14 cellular contexts compared by ENCODE assay signal in the genomic region with DNA sequence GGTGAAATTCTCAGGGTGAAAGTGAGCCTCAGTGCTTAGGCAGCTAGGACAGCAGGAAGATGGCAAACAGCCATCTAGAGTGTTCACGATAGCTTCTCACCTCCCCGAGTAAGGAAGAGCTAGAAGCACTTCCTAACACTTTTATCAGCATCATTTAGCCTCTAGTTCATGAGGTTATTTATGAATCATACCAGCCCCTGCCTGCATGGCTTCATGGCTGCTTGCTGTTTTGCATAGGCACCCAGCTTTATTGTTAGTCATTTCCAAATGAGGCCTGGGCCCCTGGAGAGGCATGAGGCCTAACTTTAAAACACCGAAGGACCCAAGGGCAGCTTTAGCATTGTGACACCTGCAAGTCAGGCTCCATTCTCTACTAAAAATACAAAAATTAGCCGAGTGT.
DNase-seq lines count a peak whose midpoint lies in the region; ATAC-seq and TF ChIP-seq lines count a peak whose summit lies in the region.
"Had no signal": no experiment of that assay in that cellular context is flagged by ENCODE, and none has a peak within 500 bp of the region (broad histone marks: within the 10 kb centered on the region; RNA-seq: fewer than 3 reads in every experiment).

No MANE protein-coding gene starts in this region.

- peaks cover 5% of the 10 kb centered on the region for H3K36me3 ChIP-seq in right atrium auricular region
- H3K36me3 ChIP-seq in heart left ventricle, result no peaks in the 10 kb centered on the region
- H3K36me3 ChIP-seq in effector memory CD4-positive, alpha-beta T cell (ENCODE audit: control insufficient read depth, insufficient read depth, low read length), result no peaks in the 10 kb centered on the region
- H3K36me3 ChIP-seq in MM.1S (replicated peaks; ENCODE audit: insufficient read depth, low read length), result no peaks in the 10 kb centered on the region
- H3K36me3 ChIP-seq: neural progenitor cell, vagina had no signal

- H3F3A ChIP-seq in MM.1S (ENCODE audit: insufficient read depth, low read length), result no peaks in the 10 kb centered on the region

- H3K4me1 ChIP-seq in right atrium auricular region, result peaks cover 0 to 16% of the 10 kb centered on the region in 2 donors
- peaks cover 0 to 10% (median 0%) of the 10 kb centered on the region in 12 donors for H3K4me1 ChIP-seq in heart left ventricle
- no peaks in the 10 kb centered on the region for H3K4me1 ChIP-seq in effector memory CD4-positive, alpha-beta T cell (ENCODE audit: control insufficient read depth, insufficient read depth, low read length, poor library complexity, severe bottlenecking)
- no peaks in the 10 kb centered on the region for H3K4me1 ChIP-seq in MM.1S (ENCODE audit: low read length)
- H3K4me1 ChIP-seq: neural progenitor cell had no signal

- H4K20me1 ChIP-seq in MM.1S (ENCODE audit: insufficient read depth, low read length), result no peaks in the 10 kb centered on the region

- WGBS in heart left ventricle, 4 donors, result 47 to 76% (median 58%) methylated on average over 4 of the region's 4 CpGs

- H3K9me2 ChIP-seq in MM.1S (replicated peaks; ENCODE audit: insufficient read depth, low read length), result no peaks in the 10 kb centered on the region

- no peak for TF ChIP-seq POLR2A in heart left ventricle (IDR thresholded peaks at IDR 0.05)

- H3K9me3 ChIP-seq in right atrium auricular region (no peaks in the 10 kb centered on the region), heart left ventricle (no peaks in the 10 kb centered on the region), MM.1S (replicated peaks; ENCODE audit: insufficient read depth, low read length) (no peaks in the 10 kb centered on the region)
- no peaks in the 10 kb centered on the region for H3K9me3 ChIP-seq in effector memory CD4-positive, alpha-beta T cell (ENCODE audit: control insufficient read depth, low read length)
- H3K9me3 ChIP-seq: vagina had no signal

- DNase-seq in right atrium auricular region (ENCODE audit: low spot score) (peak; percentile 44), heart left ventricle (no peak), ecto neural progenitor cell (ENCODE audit: low spot score) (peak; percentile 10), ureter (ENCODE audit: low spot score) (peak; percentile 18), GM10266 (ENCODE audit: extremely low spot score) (no peak), MM.1S (no peak)
- DNase-seq in effector memory CD4-positive, alpha-beta T cell, result no peak
- DNase-seq: DMS79 treated with DMSO at 0.1 percent for 48 hours, NCI-H1105 treated with DMSO at 0.1 percent for 48 hours, NCI-H774 had no signal

- H2AFZ ChIP-seq in MM.1S (ENCODE audit: low read length), result no peak overlapping the region
- H2AFZ ChIP-seq: neural progenitor cell had no signal

- no peaks in the 10 kb centered on the region for H3K27me3 ChIP-seq in right atrium auricular region
- no peaks in the 10 kb centered on the region for H3K27me3 ChIP-seq in heart left ventricle
- H3K27me3 ChIP-seq in effector memory CD4-positive, alpha-beta T cell (replicated peaks; ENCODE audit: control insufficient read depth, insufficient read depth, low read length, poor library complexity, severe bottlenecking), result no peaks in the 10 kb centered on the region
- H3K27me3 ChIP-seq in MM.1S (replicated peaks; ENCODE audit: insufficient read depth, low read length), result no peaks in the 10 kb centered on the region
- H3K27me3 ChIP-seq: neural progenitor cell, vagina had no signal

- no peak overlapping the region for H3K9ac ChIP-seq in MM.1S (ENCODE audit: low read length)
- H3K9ac ChIP-seq: neural progenitor cell had no signal

- peak overlapping the region in 1 of 2 donors; percentile 56 for H3K27ac ChIP-seq in right atrium auricular region
- no peak overlapping the region for H3K27ac ChIP-seq in heart left ventricle
- no peak overlapping the region for H3K27ac ChIP-seq in effector memory CD4-positive, alpha-beta T cell (ENCODE audit: insufficient read depth, low read length, poor library complexity, severe bottlenecking)
- H3K27ac ChIP-seq in MM.1S (ENCODE audit: low read length), result no peak overlapping the region
- H3K27ac ChIP-seq: neural progenitor cell, vagina had no signal

- intact Hi-C loops in heart left ventricle (cut with DNase I), result no loop called here

- H3K4me3 ChIP-seq in right atrium auricular region (no peak overlapping the region), heart left ventricle (no peak overlapping the region), MM.1S (ENCODE audit: low read length) (no peak overlapping the region)
- H3K4me3 ChIP-seq in effector memory CD4-positive, alpha-beta T cell (ENCODE audit: insufficient read depth, low read depth, low read length, poor library complexity, severe bottlenecking), result no peak overlapping the region
- H3K4me3 ChIP-seq: neural progenitor cell, vagina had no signal

- no peak overlapping the region for H3K4me2 ChIP-seq in MM.1S (ENCODE audit: low read depth, low read length)
- H3K4me2 ChIP-seq: neural progenitor cell had no signal

- no peak for TF ChIP-seq CTCF in right atrium auricular region (IDR thresholded peaks at IDR 0.05)
- TF ChIP-seq CTCF in heart left ventricle (IDR thresholded peaks at IDR 0.05), result no peak
- no peak for TF ChIP-seq CTCF in GM10266 (IDR thresholded peaks at IDR 0.05; ENCODE audit: control insufficient read depth, insufficient read depth, low read depth, missing control alignments)
- TF ChIP-seq CTCF in MM.1S (IDR thresholded peaks at IDR 0.05; ENCODE audit: low read length), result no peak

- ATAC-seq in heart left ventricle (no peak), HG03558 (IDR thresholded peaks at IDR 0.05; ENCODE audit: extremely low read depth, unreplicated experiment) (peak; percentile 59)
- ATAC-seq: activated CD4-positive, CD25-positive, alpha-beta regulatory T cell treated with anti-CD3 and anti-CD28 coated beads, Interleukin-2, amount 50 U/mL, for 24 hours had no signal

- H3K79me2 ChIP-seq in MM.1S (ENCODE audit: low read length), result no peaks in the 10 kb centered on the region

Comparison
In these comparisons a context has a peak if more than half of its experiments do, and no peak if none do; other contexts are left out.
1. DNase-seq: peak in right atrium auricular region (single experiment), ecto neural progenitor cell (single experiment) and ureter (single experiment); none in heart left ventricle (0 of 5), effector memory CD4-positive, alpha-beta T cell (0 of 3), GM10266 (single experiment) and MM.1S (single experiment).